Comparison of ENCODE assay signal across 11 cellular contexts in the genomic region with DNA sequence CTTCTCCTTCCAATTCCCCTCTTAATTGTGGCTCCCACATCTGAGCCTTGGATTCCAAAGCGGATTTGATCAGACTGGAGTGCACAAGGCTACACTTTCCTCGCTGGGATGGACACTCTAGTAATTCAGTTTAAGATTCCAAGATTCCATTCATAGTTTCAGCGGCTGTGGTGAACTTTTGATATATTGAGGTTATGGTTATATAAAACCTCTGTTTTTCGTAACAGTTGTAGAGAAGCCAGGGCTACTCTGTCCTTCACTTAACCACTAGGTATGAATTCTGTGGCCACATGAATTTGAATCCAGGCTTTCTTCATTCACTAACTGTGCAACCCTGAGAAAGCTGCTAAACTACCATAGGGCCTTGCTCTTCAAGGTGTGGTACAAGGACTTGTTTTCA.
"Had no signal": no experiment of that assay in that cellular context is flagged by ENCODE, and none has a peak within 500 bp of the region (broad histone marks: within the 10 kb centered on the region; RNA-seq: fewer than 3 reads in every experiment).

No MANE protein-coding gene starts in this region.

- ATAC-seq: activated naive CD4-positive, alpha-beta T cell treated with anti-CD3 and anti-CD28 coated beads, Interleukin-2, amount 50 U/mL, for 72 hours; right cardiac atrium; stimulated activated naive B cell treated with anti-CD40 and anti-IgM and Interleukin-4, amounts not matched to agents 10 μg/mL and 1 μg/mL and 100 μg/mL, for 72 hours had no signal

- H3K36me3 ChIP-seq: neural progenitor cell had no signal

- H3K4me2 ChIP-seq: hepatocyte, neural progenitor cell had no signal

- H3K27me3 ChIP-seq: hepatocyte had no signal

- H3K9me3 Mint-ChIP-seq: activated naive CD4-positive, alpha-beta T cell treated with anti-CD3 and anti-CD28 coated beads, Interleukin-2, amount 50 U/mL, for 72 hours; neural progenitor cell; stimulated activated naive B cell treated with anti-CD40 and anti-IgM and Interleukin-4, amounts not matched to agents 10 μg/mL and 1 μg/mL and 100 μg/mL, for 72 hours had no signal

- H2AFZ ChIP-seq: hepatocyte, neural progenitor cell, parathyroid adenoma had no signal

- H3K4me1 ChIP-seq: neural progenitor cell, parathyroid adenoma had no signal

- DNase-seq: activated CD4-positive, alpha-beta T cell treated with anti-CD3 and anti-CD28 coated beads, Interleukin-2, amount 50 U/mL, for 1 hour; amygdala; right cardiac atrium; stimulated activated CD4-positive, alpha-beta T cell treated with anti-CD3 and anti-CD28 coated beads, Interleukin-2, amount 100 ng/mL, for 24 hours; stimulated activated naive B cell treated with anti-CD40 and anti-IgM and Interleukin-4, amounts not matched to agents 10 μg/mL and 1 μg/mL and 100 μg/mL, for 72 hours; T-helper 2 cell; trophoblast cell had no signal

- H3K4me3 ChIP-seq: hepatocyte, neural progenitor cell had no signal

- H3K4me1 Mint-ChIP-seq: neural progenitor cell had no signal

- H3K36me3 Mint-ChIP-seq: activated naive CD4-positive, alpha-beta T cell treated with anti-CD3 and anti-CD28 coated beads, Interleukin-2, amount 50 U/mL, for 72 hours; neural progenitor cell; stimulated activated naive B cell treated with anti-CD40 and anti-IgM and Interleukin-4, amounts not matched to agents 10 μg/mL and 1 μg/mL and 100 μg/mL, for 72 hours had no signal

- H3K9ac ChIP-seq: neural progenitor cell, parathyroid adenoma had no signal

- H3K27ac ChIP-seq: hepatocyte, neural progenitor cell, parathyroid adenoma had no signal

- H3K27ac Mint-ChIP-seq: activated naive CD4-positive, alpha-beta T cell treated with anti-CD3 and anti-CD28 coated beads, Interleukin-2, amount 50 U/mL, for 72 hours; neural progenitor cell; stimulated activated naive B cell treated with anti-CD40 and anti-IgM and Interleukin-4, amounts not matched to agents 10 μg/mL and 1 μg/mL and 100 μg/mL, for 72 hours had no signal

- H3K4me3 Mint-ChIP-seq: neural progenitor cell; stimulated activated naive B cell treated with anti-CD40 and anti-IgM and Interleukin-4, amounts not matched to agents 10 μg/mL and 1 μg/mL and 100 μg/mL, for 72 hours had no signal
